Comparison of ENCODE assay signal across 8 cellular contexts in genomic region chr1:13228343-13228781, GRCh38. TPM values are rescaled to one million over a fixed set of nuclear protein-coding genes. Genes with fewer than 3 reads are reported as not detected.
DNase-seq lines count a peak whose midpoint lies in the region; ATAC-seq and TF ChIP-seq lines count a peak whose summit lies in the region.

No MANE protein-coding gene starts in this region.

- H4K20me1 ChIP-seq in KMS-11 (ENCODE audit: insufficient read depth) = no peaks in the 10 kb centered on the region

- no peaks in the 10 kb centered on the region for H3K4me1 Mint-ChIP-seq in activated CD8-positive, alpha-beta T cell treated with anti-CD3 and anti-CD28 coated beads for 36 hours (ENCODE audit: low read depth)
- H3K4me1 Mint-ChIP-seq in osteocyte (ENCODE audit: unreplicated experiment) = no peaks in the 10 kb centered on the region

- H3K27me3 Mint-ChIP-seq in activated CD8-positive, alpha-beta T cell treated with anti-CD3 and anti-CD28 coated beads for 36 hours = peaks cover 4% of the 10 kb centered on the region
- no peaks in the 10 kb centered on the region for H3K27me3 Mint-ChIP-seq in osteocyte (ENCODE audit: unreplicated experiment)

- no peak for ATAC-seq in activated CD8-positive, alpha-beta T cell treated with anti-CD3 and anti-CD28 coated beads for 36 hours
- ATAC-seq in GM21390 (IDR thresholded peaks at IDR 0.05; ENCODE audit: unreplicated experiment) (no peak), HG03571 (IDR thresholded peaks at IDR 0.05; ENCODE audit: unreplicated experiment) (no peak)

- no peak overlapping the region for H3K27ac Mint-ChIP-seq in activated CD8-positive, alpha-beta T cell treated with anti-CD3 and anti-CD28 coated beads for 36 hours
- H3K27ac Mint-ChIP-seq in osteocyte (ENCODE audit: unreplicated experiment) = no peak overlapping the region

- CTCF ChIA-PET in activated CD8-positive, alpha-beta T cell treated with anti-CD3 and anti-CD28 coated beads for 36 hours (lab: Charles Lee) = no interaction called here

- no peak overlapping the region for H3K4me3 Mint-ChIP-seq in activated CD8-positive, alpha-beta T cell treated with anti-CD3 and anti-CD28 coated beads for 36 hours
- H3K4me3 Mint-ChIP-seq in osteocyte (ENCODE audit: unreplicated experiment) = no peak overlapping the region

- H3K27me3 ChIP-seq in KMS-11 (ENCODE audit: insufficient read depth, low read depth) = no peaks in the 10 kb centered on the region; the same call in 1 of the 2 replicates

- H3K4me3 ChIP-seq in KMS-11 (IDR thresholded peaks at IDR 0.05; ENCODE audit: insufficient read depth, low read depth, low read length) = no peak overlapping the region

- H3K4me1 ChIP-seq in KMS-11 (ENCODE audit: low read depth, poor library complexity, severe bottlenecking) = no peaks in the 10 kb centered on the region

- H3K9me3 Mint-ChIP-seq in activated CD8-positive, alpha-beta T cell treated with anti-CD3 and anti-CD28 coated beads for 36 hours = no peaks in the 10 kb centered on the region
- peaks cover 32% of the 10 kb centered on the region for H3K9me3 Mint-ChIP-seq in osteocyte (ENCODE audit: unreplicated experiment)

- H2AFZ ChIP-seq in KMS-11 (ENCODE audit: low read depth) = no peak overlapping the region

- intact Hi-C loops in activated CD8-positive, alpha-beta T cell treated with anti-CD3 and anti-CD28 coated beads for 36 hours (cut with micrococcal nuclease) = no loop called here

- H3K9ac ChIP-seq in KMS-11 = no peak overlapping the region

- H3K27ac ChIP-seq in KMS-11 = no peak overlapping the region

- POLR2A ChIA-PET in activated CD8-positive, alpha-beta T cell treated with anti-CD3 and anti-CD28 coated beads for 36 hours (lab: Charles Lee) = no interaction called here

- H3K36me3 ChIP-seq in KMS-11 (ENCODE audit: insufficient read depth) = no peaks in the 10 kb centered on the region

- H3K4me2 ChIP-seq in KMS-11 = no peak overlapping the region

- DNase-seq in CMK (ENCODE audit: low read depth) = peak; percentile 15
- DNase-seq in activated CD8-positive, alpha-beta T cell treated with anti-CD3 and anti-CD28 coated beads for 36 hours = peak; percentile 70
- peak; percentile 76 for DNase-seq in osteocyte (ENCODE audit: extremely low spot score, unreplicated experiment)
- no peak for DNase-seq in DMS79 treated with DMSO at 0.1 percent for 48 hours (lab: John Stamatoyannopoulos, UW)
- DNase-seq in NCI-H510A treated with DMSO at 0.1 percent for 48 hours (lab: John Stamatoyannopoulos, UW) = no peak

- H3K79me2 ChIP-seq in KMS-11 (ENCODE audit: insufficient read depth, low read depth) = no peaks in the 10 kb centered on the region

- H3K36me3 Mint-ChIP-seq in activated CD8-positive, alpha-beta T cell treated with anti-CD3 and anti-CD28 coated beads for 36 hours (ENCODE audit: low read depth) = no peaks in the 10 kb centered on the region
- peaks cover 2% of the 10 kb centered on the region for H3K36me3 Mint-ChIP-seq in osteocyte (ENCODE audit: unreplicated experiment)

- TF ChIP-seq CTCF in KMS-11 (conservative IDR thresholded peaks at IDR 0.05; ENCODE audit: low read depth, low read length) (peak; percentile 49), osteocyte (IDR thresholded peaks at IDR 0.05) (no peak)
- TF ChIP-seq CTCF in activated CD8-positive, alpha-beta T cell treated with anti-CD3 and anti-CD28 coated beads for 36 hours (IDR thresholded peaks at IDR 0.05) = peak; percentile 64

RNA-seq across cellular contexts. Expression of gene PRAMEF18, which starts 2.4 kb away (rescaled TPM):
- total RNA-seq in activated CD8-positive, alpha-beta T cell treated with anti-CD3 and anti-CD28 coated beads for 36 hours = not detected
- total RNA-seq in osteocyte = not detected in 2 replicates

RNA-seq across cellular contexts. Expression of gene PRAMEF5, which starts 25.6 kb away (rescaled TPM):
- not detected for total RNA-seq in activated CD8-positive, alpha-beta T cell treated with anti-CD3 and anti-CD28 coated beads for 36 hours
- not detected in 2 replicates for total RNA-seq in osteocyte

RNA-seq across cellular contexts. Expression of gene PRAMEF13, which starts 27.2 kb away (rescaled TPM):
- not detected for total RNA-seq in activated CD8-positive, alpha-beta T cell treated with anti-CD3 and anti-CD28 coated beads for 36 hours
- total RNA-seq in osteocyte = not detected in 2 replicates

RNA-seq across cellular contexts. Expression of gene PRAMEF8, which starts 56.6 kb away (rescaled TPM):
- total RNA-seq in activated CD8-positive, alpha-beta T cell treated with anti-CD3 and anti-CD28 coated beads for 36 hours = not detected
- total RNA-seq in osteocyte = not detected in 2 replicates

RNA-seq across cellular contexts. Expression of gene PRAMEF9, which starts 56.7 kb away (rescaled TPM):
- total RNA-seq in activated CD8-positive, alpha-beta T cell treated with anti-CD3 and anti-CD28 coated beads for 36 hours = not detected
- not detected in 2 replicates for total RNA-seq in osteocyte

Comparison
In these comparisons a context has a peak if more than half of its experiments do, and no peak if none do; other contexts are left out.
1. DNase-seq: peak in CMK (single experiment), activated CD8-positive, alpha-beta T cell treated with anti-CD3 and anti-CD28 coated beads for 36 hours (single experiment) and osteocyte (single experiment); none in DMS79 treated with DMSO at 0.1 percent for 48 hours (single experiment) and NCI-H510A treated with DMSO at 0.1 percent for 48 hours (single experiment).